Comparison of ENCODE assay signal across 20 cellular contexts in the genomic region with DNA sequence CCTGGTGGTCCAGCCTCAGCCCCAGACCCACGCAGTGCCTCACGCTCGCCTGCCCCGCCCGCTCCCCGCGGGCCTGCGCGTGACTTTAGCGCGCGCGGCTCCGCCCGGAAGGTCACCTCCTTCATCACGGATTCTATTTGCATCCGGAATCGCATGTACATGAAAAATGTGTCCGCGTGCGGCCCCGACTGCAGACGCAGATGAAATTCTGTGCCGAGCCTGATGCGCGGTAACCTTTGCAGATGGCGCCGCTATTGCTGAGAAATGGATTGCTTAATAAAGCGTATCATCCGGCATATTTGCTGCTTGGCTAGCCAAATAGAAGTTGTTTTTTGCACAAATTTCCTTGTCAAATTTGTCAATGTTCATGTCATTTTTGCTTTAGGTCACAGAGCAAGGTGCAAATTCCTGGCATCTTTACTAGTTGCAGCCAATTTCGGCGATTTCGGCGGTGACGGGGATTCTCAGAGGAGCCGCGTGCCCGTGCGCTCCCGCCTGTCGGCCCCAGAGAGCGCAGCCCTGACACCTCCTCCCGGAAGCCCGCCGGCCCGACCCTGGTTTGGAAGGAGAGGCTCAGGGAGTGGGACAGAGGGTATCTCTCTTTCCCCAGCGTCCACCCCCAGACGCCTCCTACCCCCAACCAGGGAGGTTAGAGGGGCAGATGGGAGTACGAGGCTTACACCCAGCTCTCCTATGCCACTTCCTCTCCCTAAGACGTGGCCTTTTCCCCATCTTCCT.
"Had no signal": no experiment of that assay in that cellular context is flagged by ENCODE, and none has a peak within 500 bp of the region (broad histone marks: within the 10 kb centered on the region; RNA-seq: fewer than 3 reads in every experiment).

No MANE protein-coding gene starts in this region.

- H2AFZ ChIP-seq: parathyroid adenoma had no signal

- ATAC-seq: activated CD8-positive, alpha-beta T cell treated with anti-CD3 and anti-CD28 coated beads, Interleukin-2, amount 10 ng/mL, durations not matched to agents 7 days and 5 days; left colon had no signal

- H3K4me3 Mint-ChIP-seq: activated B cell treated with CpG ODN at 0.5 μM for 24 hours; activated CD4-positive, alpha-beta T cell treated with anti-CD3 and anti-CD28 coated beads, Interleukin-2, amount 10 ng/mL, durations not matched to agents 24 days and 14 days; activated CD8-positive, alpha-beta T cell treated with anti-CD3 and anti-CD28 coated beads, Interleukin-2, amount 10 ng/mL, durations not matched to agents 7 days and 5 days; activated naive CD4-positive, alpha-beta T cell treated with anti-CD3 and anti-CD28 coated beads, Interleukin-2, amount 50 U/mL, for 24 hours had no signal

- H3K36me3 ChIP-seq: adrenal gland, esophagus muscularis mucosa, neutrophil, thoracic aorta had no signal

- H3K4me1 ChIP-seq: parathyroid adenoma had no signal

- H3K9ac ChIP-seq: parathyroid adenoma had no signal

- FAIRE-seq: endometrium, islet of Langerhans, TTC549 had no signal

- H3K27ac Mint-ChIP-seq: activated B cell treated with CpG ODN at 0.5 μM for 24 hours; activated CD4-positive, alpha-beta T cell treated with anti-CD3 and anti-CD28 coated beads, Interleukin-2, amount 10 ng/mL, durations not matched to agents 24 days and 14 days; activated CD8-positive, alpha-beta T cell treated with anti-CD3 and anti-CD28 coated beads, Interleukin-2, amount 10 ng/mL, durations not matched to agents 7 days and 5 days; activated naive CD4-positive, alpha-beta T cell treated with anti-CD3 and anti-CD28 coated beads, Interleukin-2, amount 50 U/mL, for 24 hours had no signal

- H3K36me3 Mint-ChIP-seq: activated naive CD4-positive, alpha-beta T cell treated with anti-CD3 and anti-CD28 coated beads, Interleukin-2, amount 50 U/mL, for 24 hours had no signal

- H3K9me3 Mint-ChIP-seq: activated CD4-positive, alpha-beta T cell treated with anti-CD3 and anti-CD28 coated beads, Interleukin-2, amount 10 ng/mL, durations not matched to agents 24 days and 14 days; activated naive CD4-positive, alpha-beta T cell treated with anti-CD3 and anti-CD28 coated beads, Interleukin-2, amount 50 U/mL, for 24 hours had no signal

- DNase-seq: activated B cell treated with CpG ODN at 0.5 μM for 24 hours; activated CD4-positive, alpha-beta T cell treated with anti-CD3 and anti-CD28 coated beads, Interleukin-2, amount 10 ng/mL, durations not matched to agents 24 days and 14 days; activated CD8-positive, alpha-beta memory T cell treated with anti-CD3 and anti-CD28 coated beads, Interleukin-2, amount 50 U/mL, for 4 hours; activated CD8-positive, alpha-beta T cell treated with anti-CD3 and anti-CD28 coated beads, Interleukin-2, amount 10 ng/mL, durations not matched to agents 7 days and 5 days; activated effector memory CD4-positive, alpha-beta T cell treated with anti-CD3 and anti-CD28 coated beads, Interleukin-2, amount 50 U/mL, for 16 hours; activated T-cell treated with anti-CD3 and anti-CD28 coated beads, Interleukin-2, amount 50 U/mL, for 48 hours; dorsolateral prefrontal cortex; left colon; midbrain; stimulated activated CD4-positive, alpha-beta T cell treated with anti-CD3 and anti-CD28 coated beads, Interleukin-12 subunit alpha, Interleukin-12 subunit beta, amount 100 ng/mL, for 4 hours; stimulated activated CD4-positive, alpha-beta T cell treated with anti-CD3 and anti-CD28 coated beads, Interleukin-2, amount 100 ng/mL, for 24 hours had no signal

- H3K27ac ChIP-seq: adrenal gland, dorsolateral prefrontal cortex, esophagus muscularis mucosa, neutrophil, parathyroid adenoma, thoracic aorta had no signal

- H3K9me3 ChIP-seq: adrenal gland, esophagus muscularis mucosa, neutrophil, thoracic aorta had no signal

- H3K4me3 ChIP-seq: adrenal gland, dorsolateral prefrontal cortex, esophagus muscularis mucosa, thoracic aorta had no signal

- H3K79me2 ChIP-seq: parathyroid adenoma had no signal
